18 cellular contexts compared by ENCODE assay signal in the genomic region with DNA sequence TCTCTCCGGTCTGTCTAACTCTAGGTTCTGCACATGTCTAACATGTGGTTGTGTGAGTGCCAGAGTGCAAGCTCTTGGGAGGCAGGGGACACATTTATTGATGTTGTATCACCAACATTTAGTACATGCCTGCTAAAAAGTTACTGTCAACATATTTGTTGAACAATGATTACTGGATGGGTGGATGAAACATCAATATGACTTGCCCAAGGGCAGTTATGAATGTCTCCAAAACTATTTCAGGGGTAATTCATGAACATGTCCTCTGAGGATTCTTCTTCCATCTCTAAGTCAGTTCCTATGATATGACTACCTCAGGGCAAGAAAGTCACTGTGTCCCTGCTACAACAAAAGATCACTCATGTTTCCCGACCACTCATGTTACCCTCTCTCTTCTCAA.
"Had no signal": no experiment of that assay in that cellular context is flagged by ENCODE, and none has a peak within 500 bp of the region (broad histone marks: within the 10 kb centered on the region; RNA-seq: fewer than 3 reads in every experiment).

No MANE protein-coding gene starts in this region.

- H3K27me3 ChIP-seq: cardiac muscle cell, gastroesophageal sphincter, pancreas, right lobe of liver, suprapubic skin, transverse colon had no signal

- H3K27ac ChIP-seq: cardiac muscle cell, epithelial cell of prostate, pancreas, right lobe of liver, suprapubic skin, transverse colon had no signal

- H3K36me3 Mint-ChIP-seq: immature natural killer cell; naive thymus-derived CD8-positive, alpha-beta T cell had no signal

- H3K4me3 ChIP-seq: cardiac muscle cell, gastroesophageal sphincter, pancreas, right lobe of liver, smooth muscle cell, suprapubic skin, transverse colon had no signal

- H3K9me3 Mint-ChIP-seq: activated T-helper 1 cell treated with anti-CD3 and anti-CD28 coated beads, Interleukin-12 subunit alpha, Interleukin-12 subunit beta, Interleukin-2, Interleukin-4 antibody, amounts not matched to agents 30 ng/mL and 10 ng/mL and 1 ng/mL, durations not matched to agents 14 hours and 24 hours and 36 hours; stimulated activated naive CD8-positive, alpha-beta T cell treated with anti-CD3 and anti-CD28 coated beads, Interleukin-15, amount 100 ng/mL, for 72 hours had no signal

- H3K9me3 ChIP-seq: gastroesophageal sphincter, pancreas, right lobe of liver, suprapubic skin, transverse colon had no signal

- ATAC-seq: gastroesophageal sphincter; naive thymus-derived CD8-positive, alpha-beta T cell; pancreas; right lobe of liver; stimulated activated naive CD8-positive, alpha-beta T cell treated with anti-CD3 and anti-CD28 coated beads, Interleukin-15, amount 100 ng/mL, for 72 hours had no signal

- H3K27ac Mint-ChIP-seq: activated naive CD8-positive, alpha-beta T cell; activated T-helper 1 cell treated with anti-CD3 and anti-CD28 coated beads, Interleukin-12 subunit alpha, Interleukin-12 subunit beta, Interleukin-2, Interleukin-4 antibody, amounts not matched to agents 30 ng/mL and 10 ng/mL and 1 ng/mL, durations not matched to agents 14 hours and 24 hours and 36 hours; immature natural killer cell; naive thymus-derived CD8-positive, alpha-beta T cell; stimulated activated naive CD8-positive, alpha-beta T cell treated with anti-CD3 and anti-CD28 coated beads, Interleukin-15, amount 100 ng/mL, for 72 hours had no signal

- DNase-seq: activated CD4-positive, alpha-beta T cell treated with anti-CD3 and anti-CD28 coated beads, Interleukin-2, amount 50 U/mL, for 48 hours; activated gamma-delta T cell treated with Interleukin-2 at 50 U/mL for 16 hours; immature natural killer cell; mesendoderm; naive thymus-derived CD8-positive, alpha-beta T cell; pancreas; right lobe of liver; stimulated activated CD4-positive, alpha-beta T cell treated with anti-CD3 and anti-CD28 coated beads, Interleukin-4, amount 100 ng/mL, for 1 hour; stimulated activated naive CD8-positive, alpha-beta T cell treated with anti-CD3 and anti-CD28 coated beads, Interleukin-15, amount 100 ng/mL, for 72 hours; transverse colon had no signal

- H3K4me2 ChIP-seq: smooth muscle cell had no signal

- FAIRE-seq: pancreas, TTC549 had no signal

- H3K4me3 Mint-ChIP-seq: activated naive CD8-positive, alpha-beta T cell; activated T-helper 1 cell treated with anti-CD3 and anti-CD28 coated beads, Interleukin-12 subunit alpha, Interleukin-12 subunit beta, Interleukin-2, Interleukin-4 antibody, amounts not matched to agents 30 ng/mL and 10 ng/mL and 1 ng/mL, durations not matched to agents 14 hours and 24 hours and 36 hours; immature natural killer cell; naive thymus-derived CD8-positive, alpha-beta T cell; stimulated activated naive CD8-positive, alpha-beta T cell treated with anti-CD3 and anti-CD28 coated beads, Interleukin-15, amount 100 ng/mL, for 72 hours had no signal

- H3K36me3 ChIP-seq: cardiac muscle cell, gastroesophageal sphincter, pancreas, right lobe of liver, suprapubic skin, transverse colon had no signal

- H3K4me1 ChIP-seq: right lobe of liver, transverse colon had no signal
